Comparison of ENCODE assay signal across 2 cellular contexts in the genomic region with DNA sequence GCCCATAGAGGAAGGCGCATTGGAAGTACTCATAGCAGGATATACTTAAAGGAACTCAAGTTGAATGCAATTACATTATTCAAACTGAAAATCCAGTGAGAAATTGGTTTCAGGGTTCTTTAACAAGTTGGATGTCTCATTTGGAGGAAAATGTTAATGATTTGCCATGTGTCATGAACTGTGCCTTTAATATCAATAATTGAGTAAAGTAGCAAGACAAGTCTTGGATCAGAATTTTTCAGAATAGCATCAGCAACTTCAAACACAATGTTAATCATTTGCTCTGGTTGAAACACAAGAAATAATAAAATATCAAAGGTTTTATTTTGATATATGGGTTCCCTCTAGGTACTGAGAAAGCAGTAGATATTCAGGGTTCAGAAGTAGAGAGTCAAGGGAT.
TF ChIP-seq lines count a peak whose summit lies in the region.

No MANE protein-coding gene starts in this region.

TF ChIP-seq in liver, 16 proteins besides CTCF, POLR2A, EP300 and RAD21:
- peak in 1 of 2 donors; percentile 20 for TF ChIP-seq HNF4A (conservative IDR thresholded peaks at IDR 0.05)
- TF ChIP-seq SP1 (IDR thresholded peaks at IDR 0.05): no peak
- TF ChIP-seq FOXA1 (IDR thresholded peaks at IDR 0.05): no peak
- no peak for TF ChIP-seq FOXA2 (IDR thresholded peaks at IDR 0.05)
- TF ChIP-seq, protein P1, sequence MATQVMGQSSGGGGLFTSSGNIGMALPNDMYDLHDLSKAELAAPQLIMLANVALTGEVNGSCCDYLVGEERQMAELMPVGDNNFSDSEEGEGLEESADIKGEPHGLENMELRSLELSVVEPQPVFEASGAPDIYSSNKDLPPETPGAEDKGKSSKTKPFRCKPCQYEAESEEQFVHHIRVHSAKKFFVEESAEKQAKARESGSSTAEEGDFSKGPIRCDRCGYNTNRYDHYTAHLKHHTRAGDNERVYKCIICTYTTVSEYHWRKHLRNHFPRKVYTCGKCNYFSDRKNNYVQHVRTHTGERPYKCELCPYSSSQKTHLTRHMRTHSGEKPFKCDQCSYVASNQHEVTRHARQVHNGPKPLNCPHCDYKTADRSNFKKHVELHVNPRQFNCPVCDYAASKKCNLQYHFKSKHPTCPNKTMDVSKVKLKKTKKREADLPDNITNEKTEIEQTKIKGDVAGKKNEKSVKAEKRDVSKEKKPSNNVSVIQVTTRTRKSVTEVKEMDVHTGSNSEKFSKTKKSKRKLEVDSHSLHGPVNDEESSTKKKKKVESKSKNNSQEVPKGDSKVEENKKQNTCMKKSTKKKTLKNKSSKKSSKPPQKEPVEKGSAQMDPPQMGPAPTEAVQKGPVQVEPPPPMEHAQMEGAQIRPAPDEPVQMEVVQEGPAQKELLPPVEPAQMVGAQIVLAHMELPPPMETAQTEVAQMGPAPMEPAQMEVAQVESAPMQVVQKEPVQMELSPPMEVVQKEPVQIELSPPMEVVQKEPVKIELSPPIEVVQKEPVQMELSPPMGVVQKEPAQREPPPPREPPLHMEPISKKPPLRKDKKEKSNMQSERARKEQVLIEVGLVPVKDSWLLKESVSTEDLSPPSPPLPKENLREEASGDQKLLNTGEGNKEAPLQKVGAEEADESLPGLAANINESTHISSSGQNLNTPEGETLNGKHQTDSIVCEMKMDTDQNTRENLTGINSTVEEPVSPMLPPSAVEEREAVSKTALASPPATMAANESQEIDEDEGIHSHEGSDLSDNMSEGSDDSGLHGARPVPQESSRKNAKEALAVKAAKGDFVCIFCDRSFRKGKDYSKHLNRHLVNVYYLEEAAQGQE (IDR thresholded peaks at IDR 0.05): no peak
- TF ChIP-seq YY1 (IDR thresholded peaks at IDR 0.05): peak; percentile 10
- TF ChIP-seq, protein P2, sequence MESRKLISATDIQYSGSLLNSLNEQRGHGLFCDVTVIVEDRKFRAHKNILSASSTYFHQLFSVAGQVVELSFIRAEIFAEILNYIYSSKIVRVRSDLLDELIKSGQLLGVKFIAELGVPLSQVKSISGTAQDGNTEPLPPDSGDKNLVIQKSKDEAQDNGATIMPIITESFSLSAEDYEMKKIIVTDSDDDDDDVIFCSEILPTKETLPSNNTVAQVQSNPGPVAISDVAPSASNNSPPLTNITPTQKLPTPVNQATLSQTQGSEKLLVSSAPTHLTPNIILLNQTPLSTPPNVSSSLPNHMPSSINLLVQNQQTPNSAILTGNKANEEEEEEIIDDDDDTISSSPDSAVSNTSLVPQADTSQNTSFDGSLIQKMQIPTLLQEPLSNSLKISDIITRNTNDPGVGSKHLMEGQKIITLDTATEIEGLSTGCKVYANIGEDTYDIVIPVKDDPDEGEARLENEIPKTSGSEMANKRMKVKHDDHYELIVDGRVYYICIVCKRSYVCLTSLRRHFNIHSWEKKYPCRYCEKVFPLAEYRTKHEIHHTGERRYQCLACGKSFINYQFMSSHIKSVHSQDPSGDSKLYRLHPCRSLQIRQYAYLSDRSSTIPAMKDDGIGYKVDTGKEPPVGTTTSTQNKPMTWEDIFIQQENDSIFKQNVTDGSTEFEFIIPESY (IDR thresholded peaks at IDR 0.05): peak; percentile 27
- TF ChIP-seq MAX (IDR thresholded peaks at IDR 0.05): no peak
- no peak for TF ChIP-seq HNF4G (IDR thresholded peaks at IDR 0.05)
- TF ChIP-seq EGR1 (IDR thresholded peaks at IDR 0.05; ENCODE audit: low read depth in 2 of 2): no peak
- TF ChIP-seq TAF1 (conservative IDR thresholded peaks at IDR 0.05): no peak
- TF ChIP-seq JUND (IDR thresholded peaks at IDR 0.05): no peak
- TF ChIP-seq RXRA (IDR thresholded peaks at IDR 0.05): peak in 1 of 2 donors; percentile 34
- no peak for TF ChIP-seq NR2F2 (IDR thresholded peaks at IDR 0.05)
- TF ChIP-seq, protein P3, sequence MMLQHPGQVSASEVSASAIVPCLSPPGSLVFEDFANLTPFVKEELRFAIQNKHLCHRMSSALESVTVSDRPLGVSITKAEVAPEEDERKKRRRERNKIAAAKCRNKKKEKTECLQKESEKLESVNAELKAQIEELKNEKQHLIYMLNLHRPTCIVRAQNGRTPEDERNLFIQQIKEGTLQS (IDR thresholded peaks at IDR 0.05): no peak
- no peak for TF ChIP-seq GABPA (IDR thresholded peaks at IDR 0.05 in 1 of 2, conservative IDR thresholded peaks at IDR 0.05 in 1 of 2)
TF ChIP-seq in liver: peak in this region for 4.

TF ChIP-seq in HepG2, 621 proteins besides CTCF, POLR2A, EP300 and RAD21:
- TF ChIP-seq KLF12 (CRISPR knock-in tag; IDR thresholded peaks at IDR 0.05; ENCODE audit: borderline replicate concordance): no peak
- no peak for TF ChIP-seq ZNF629 (CRISPR knock-in tag; conservative IDR thresholded peaks at IDR 0.05)
- TF ChIP-seq NCOA2 (CRISPR knock-in tag; IDR thresholded peaks at IDR 0.05): no peak
- no peak for TF ChIP-seq GPN1 (CRISPR knock-in tag; IDR thresholded peaks at IDR 0.05; ENCODE audit: borderline replicate concordance)
- TF ChIP-seq NAIF1 (CRISPR knock-in tag; IDR thresholded peaks at IDR 0.05; ENCODE audit: borderline replicate concordance): no peak
- TF ChIP-seq MIER2 (CRISPR knock-in tag; IDR thresholded peaks at IDR 0.05): no peak
- TF ChIP-seq SMAD9 (CRISPR knock-in tag; IDR thresholded peaks at IDR 0.05): no peak
- no peak for TF ChIP-seq PAF1 (CRISPR knock-in tag; IDR thresholded peaks at IDR 0.05)
- no peak for TF ChIP-seq ZNF34 (CRISPR knock-in tag; IDR thresholded peaks at IDR 0.05; ENCODE audit: borderline replicate concordance)
- TF ChIP-seq ZFY (CRISPR knock-in tag; IDR thresholded peaks at IDR 0.05): no peak
- TF ChIP-seq MAFG (CRISPR knock-in tag; IDR thresholded peaks at IDR 0.05): no peak
TF ChIP-seq in HepG2: peak in this region for 0.
